In genomic region chr1:62401034-62401433, GRCh38 we compare ENCODE assay signal across 28 cellular contexts. TPM values are rescaled to one million over a fixed set of nuclear protein-coding genes. Genes with fewer than 3 reads are reported as not detected.
DNase-seq lines count a peak whose midpoint lies in the region; ATAC-seq, FAIRE-seq and TF ChIP-seq lines count a peak whose summit lies in the region.
"Had no signal": no experiment of that assay in that cellular context is flagged by ENCODE, and none has a peak within 500 bp of the region (broad histone marks: within the 10 kb centered on the region; RNA-seq: fewer than 3 reads in every experiment).

No MANE protein-coding gene starts in this region.

- no peaks in the 10 kb centered on the region for H3K79me2 ChIP-seq in K562 (ENCODE audit: control insufficient read depth, insufficient read depth, low read length)

- DNase-seq in DMS 273 (lab: John Stamatoyannopoulos, UW; ENCODE audit: unreplicated experiment), result peak; percentile 67
- no peak for DNase-seq in DMS 273 treated with DMSO at 0.1 percent for 48 hours (lab: John Stamatoyannopoulos, UW)
- peak; percentile 42 for DNase-seq in NCI-H345 (lab: John Stamatoyannopoulos, UW)
- DNase-seq in K562 (ENCODE audit: extremely low read depth in 1 of 4, low spot score in 3 of 4), result no peak
- DNase-seq in prostate gland (ENCODE audit: low spot score), result no peak
- DNase-seq in GF-D8 (lab: John Stamatoyannopoulos, UW), result no peak
- DNase-seq in COLO668 (lab: John Stamatoyannopoulos, UW; ENCODE audit: unreplicated experiment), result no peak
- DNase-seq: activated CD4-positive, alpha-beta T cell treated with anti-CD3 and anti-CD28 coated beads, Interleukin-2, amount 50 U/mL, for 1 hour; activated gamma-delta T cell treated with Interleukin-2 at 50 U/mL for 16 hours; activated T-cell treated with anti-CD3 and anti-CD28 coated beads, Interleukin-2, amount 50 U/mL, for 4 hours; body of pancreas; CD4-positive, alpha-beta T cell; dorsolateral prefrontal cortex; GDM1; islet precursor cell; Kasumi-1; left ventricle myocardium inferior; MV-4-11; NCI-H1930; NCI-H510A; SHP77 treated with DMSO at 0.1 percent for 48 hours; stimulated activated naive CD8-positive, alpha-beta T cell treated with anti-CD3 and anti-CD28 coated beads, Interleukin-15, Interleukin-2, amounts not matched to agents 100 U/mL and 50 U/mL, for 24 hours; SW 1271; T1000; testis had no signal

- no peak overlapping the region for H3K9ac ChIP-seq in K562 (ENCODE audit: insufficient read depth in 1 of 2, low read depth in 2 of 2, low read length in 2 of 2)

- intact Hi-C loops in K562 (cut with micrococcal nuclease) (loop anchor here (10.0 kb wide), 1 partner anchor 344 kb away; no protein-coding TSS in a partner anchor), prostate gland (cut with DNase I) (no loop called here)

- CTCF ChIA-PET in K562 (lab: Yijun Ruan, JAX; ENCODE audit: low intra/inter-chr PET ratio), result no interaction called here

- H2AFZ ChIP-seq in K562 (ENCODE audit: low read depth, low read length), result no peak overlapping the region

- BruUV-seq in K562 (replicated peaks; lab: Mats Ljungman, UMichigan), result no TSS peak

- no peaks in the 10 kb centered on the region for H3K36me3 ChIP-seq in K562 (ENCODE audit: control insufficient read depth, insufficient read depth, low read length)
- H3K36me3 ChIP-seq in prostate gland, result no peaks in the 10 kb centered on the region
- H3K36me3 ChIP-seq: left ventricle myocardium inferior had no signal

- TF ChIP-seq POLR2A in K562 (conservative IDR thresholded peaks at IDR 0.05) (no peak), prostate gland (IDR thresholded peaks at IDR 0.05) (no peak)

- no peaks in the 10 kb centered on the region for H3K9me1 ChIP-seq in K562 (ENCODE audit: control insufficient read depth, insufficient read depth, low read length)

- no peak overlapping the region for H3K4me2 ChIP-seq in K562 (ENCODE audit: insufficient read depth, low read length)

- 1% methylated on average over 4 of the region's 4 CpGs for WGBS in K562 (ENCODE audit: insufficient coverage, low coverage, missing lambda C conversion rate)
- 85% methylated on average over 4 of the region's 4 CpGs for WGBS in prostate gland

- H3K27ac ChIP-seq in K562 (ENCODE audit: extremely low read depth, low read depth, low read length), result no peak overlapping the region
- H3K27ac ChIP-seq in prostate gland, result no peak overlapping the region
- H3K27ac ChIP-seq: 22Rv1, body of pancreas, dorsolateral prefrontal cortex, left ventricle myocardium inferior, testis had no signal

- TF ChIP-seq EP300 in K562 (IDR thresholded peaks at IDR 0.05; ENCODE audit: low read length), result no peak

- TF ChIP-seq CTCF in K562 (IDR thresholded peaks at IDR 0.05 in 2 of 3, conservative IDR thresholded peaks at IDR 0.05 in 1 of 3; ENCODE audit: insufficient read depth in 2 of 3, low read depth in 1 of 3, low read length in 3 of 3) (no peak), prostate gland (IDR thresholded peaks at IDR 0.05) (no peak)

- H3K27me3 ChIP-seq in K562 (ENCODE audit: control insufficient read depth in 2 of 2, insufficient read depth in 2 of 2, low read length in 2 of 2), result peaks cover 18 to 29% of the 10 kb centered on the region in 2 experiments; a peak in 3 of 5 replicates
- no peaks in the 10 kb centered on the region for H3K27me3 ChIP-seq in prostate gland (replicated peaks; ENCODE audit: insufficient read depth)
- H3K27me3 ChIP-seq: body of pancreas, dorsolateral prefrontal cortex, testis had no signal

- POLR2A ChIA-PET in K562 (lab: Yijun Ruan, JAX), result interaction anchor here (1.6 kb wide), 1 partner anchor 15 kb away, joined by 3 read pairs; no protein-coding TSS in a partner anchor

- no peak for TF ChIP-seq RAD21 in K562 (CRISPR knock-in tag; conservative IDR thresholded peaks at IDR 0.05 in 1 of 2, IDR thresholded peaks at IDR 0.05 in 1 of 2)

- ATAC-seq in K562 (no peak), GM18867 (IDR thresholded peaks at IDR 0.05; ENCODE audit: unreplicated experiment) (no peak)
- ATAC-seq: activated T-cell treated with anti-CD3 and anti-CD28 coated beads, Interleukin-2, amount 50 U/mL, for 4 hours; body of pancreas; stimulated activated naive CD8-positive, alpha-beta T cell treated with anti-CD3 and anti-CD28 coated beads, Interleukin-15, Interleukin-2, amounts not matched to agents 100 U/mL and 50 U/mL, for 24 hours had no signal

- H3K4me3 ChIP-seq in K562 (no peak overlapping the region), prostate gland (no peak overlapping the region)
- H3K4me3 ChIP-seq: body of pancreas, dorsolateral prefrontal cortex, left ventricle myocardium inferior, testis had no signal

- H3K9me3 ChIP-seq in K562 (replicated peaks; ENCODE audit: control insufficient read depth, insufficient read depth, low read depth, low read length) (no peaks in the 10 kb centered on the region), prostate gland (no peaks in the 10 kb centered on the region)
- H3K9me3 ChIP-seq: body of pancreas, left ventricle myocardium inferior, testis had no signal

- FAIRE-seq in K562 (lab: Jason Lieb, UNC), result no peak
- FAIRE-seq: urothelium cell line had no signal

- no peaks in the 10 kb centered on the region for H4K20me1 ChIP-seq in K562 (replicated peaks; ENCODE audit: control insufficient read depth, insufficient read depth, low read length)

- H3K4me1 ChIP-seq in K562 (replicated peaks in 1 of 2; ENCODE audit: control insufficient read depth in 2 of 2, insufficient read depth in 2 of 2, low read length in 2 of 2), result no peaks in the 10 kb centered on the region
- H3K4me1 ChIP-seq in prostate gland (replicated peaks), result no peaks in the 10 kb centered on the region
- H3K4me1 ChIP-seq: body of pancreas, left ventricle myocardium inferior, testis had no signal

- in situ Hi-C loops in K562 (cut with MboI), result no loop called here

TF ChIP-seq in K562, 482 proteins besides CTCF, POLR2A, EP300 and RAD21 (continues in another document):
- no peak for TF ChIP-seq ZBTB8A (IDR thresholded peaks at IDR 0.05; ENCODE audit: partially characterized antibody)

RNA-seq across cellular contexts. Expression of gene USP1, which starts 35.8 kb away (rescaled TPM):
- total RNA-seq in K562 (2011; cell fraction: chromatin; rRNA removed; ENCODE audit: low replicate concordance), result 6.1 and 33.1 TPM in 2 replicates
- 6.6 and 6.7 TPM in 2 replicates for total RNA-seq in K562 (2011; cell fraction: nucleolus; rRNA removed)
- 13.1 and 21.0 TPM in 2 replicates for total RNA-seq in K562 (2011; cell fraction: nucleoplasm; rRNA removed)
- total RNA-seq in K562 (2014; rRNA removed) (50.5 and 51.7 TPM in 2 replicates), K562 (2014; rRNA removed; fragmentation: Illumina TruSeq; extraction: Trizol) (87.9 and 109 TPM in 2 replicates), K562 (2015; rRNA removed; fragmentation: Illumina TruSeq; extraction: Trizol) (80.6 and 85.8 TPM in 2 replicates), K562 (2021) (52.4 and 59.4 TPM in 2 replicates), prostate gland (10 to 100 TPM; 26.8 to 30.1 TPM)
- polyA plus RNA-seq in K562 (2011; rRNA removed) (21.1 and 30.6 TPM in 2 replicates), K562 (2014; fragmentation: Illumina TruSeq; extraction: Trizol) (63.1 and 66.5 TPM in 2 replicates), K562 (2014; fragmentation: Nextera tagmentation; extraction: Ambion mirVana) (10 to 100 TPM; 27.3 to 29.8 TPM), K562 (2014; rRNA removed) (33.5 and 36.2 TPM in 2 replicates)
- 6.6 and 8.9 TPM in 2 replicates for polyA plus RNA-seq in K562 (2011; cell fraction: cytosol; rRNA removed)
- 6.4 and 8.3 TPM in 2 replicates for polyA plus RNA-seq in K562 (2011; cell fraction: nucleus; rRNA removed)
- polyA plus RNA-seq in K562 (2012), result 36.8 and 39.4 TPM in 2 replicates
- 37.4 and 48.2 TPM in 2 replicates for polyA minus RNA-seq in K562 (2011; rRNA and poly(A)+ RNA removed)
- polyA minus RNA-seq in K562 (2011; cell fraction: cytosol; rRNA and poly(A)+ RNA removed), result 20.0 and 23.4 TPM in 2 replicates
- 8.1 and 13.9 TPM in 2 replicates for polyA minus RNA-seq in K562 (2011; cell fraction: nucleus; rRNA and poly(A)+ RNA removed)

Comparison
In these comparisons a context has a peak if more than half of its experiments do, and no peak if none do; other contexts are left out.
1. DNase-seq: peak in DMS 273 (single experiment) and NCI-H345 (single experiment); none in DMS 273 treated with DMSO at 0.1 percent for 48 hours (single experiment), K562 (0 of 4), prostate gland (single experiment), GF-D8 (single experiment) and COLO668 (single experiment).